In genomic region chr11:67615455-67616430, GRCh38 we compare ENCODE assay signal across 8 cellular contexts. TPM values are rescaled to one million over a fixed set of nuclear protein-coding genes. Genes with fewer than 3 reads are reported as not detected.
A peak's percentile ranks its signal among the peaks of the same experiment; 100 is the strongest.
DNase-seq lines count a peak whose midpoint lies in the region; ATAC-seq, FAIRE-seq and TF ChIP-seq lines count a peak whose summit lies in the region.

No MANE protein-coding gene starts in this region.

- H2BK120ac ChIP-seq in H1 (replicated peaks; ENCODE audit: low read depth, low read length) = no peak overlapping the region

- H3K18ac ChIP-seq in H1 (ENCODE audit: extremely low read depth, low read length) = 0 out of 2 replicates have a peak overlapping the region, but pooled peaks have one; percentile 90

- intact Hi-C loops in ascending aorta (cut with DNase I) = no loop called here

- H3K79me2 ChIP-seq in DND-41 (ENCODE audit: insufficient read depth, low read length) (peaks cover 9% of the 10 kb centered on the region), H1 (ENCODE audit: control insufficient read depth in 1 of 2, insufficient read depth in 2 of 2, low read length in 2 of 2) (peaks cover 0 to 3% of the 10 kb centered on the region in 2 experiments; a peak in 1 of 4 replicates), osteoblast (ENCODE audit: insufficient read depth, low read length) (no peaks in the 10 kb centered on the region)

- H3K4me1 ChIP-seq in DND-41 (ENCODE audit: insufficient read depth, low read length) = peaks cover 48% of the 10 kb centered on the region
- peaks cover 13 to 36% (median 31%) of the 10 kb centered on the region in 4 experiments for H3K4me1 ChIP-seq in H1 (replicated peaks in 1 of 4; ENCODE audit: control insufficient read depth in 3 of 4, insufficient read depth in 4 of 4, low read length in 3 of 4)
- peaks cover 7% of the 10 kb centered on the region for H3K4me1 ChIP-seq in osteoblast (ENCODE audit: insufficient read depth, low read length)
- H3K4me1 ChIP-seq in ascending aorta = peaks cover 0 to 6% of the 10 kb centered on the region in 2 donors

- H2BK5ac ChIP-seq in H1 (ENCODE audit: low read depth, low read length) = peak overlapping the region; percentile 63; the same call in 1 of the 2 replicates

- peak; percentile 69 for DNase-seq in DND-41
- peak in 1 of 2 experiments; percentile 93 for DNase-seq in H1 (ENCODE audit: low read depth in 1 of 2, low spot score in 2 of 2)
- peak; percentile 87 for DNase-seq in osteoblast (ENCODE audit: insufficient read length, low spot score, missing footprints)
- DNase-seq in central memory CD4-positive, alpha-beta T cell = no peak
- no peak for DNase-seq in ascending aorta (ENCODE audit: low spot score in 2 of 2)
- no peak for DNase-seq in NCI-H2227 treated with DMSO at 0.1 percent for 48 hours (lab: John Stamatoyannopoulos, UW)

- CTCF ChIA-PET in H1 (lab: Charles Lee; ENCODE audit: partially characterized antibody) = interaction anchor here (0.6 to 7.3 kb wide), 17 partner anchors 8 to 266 kb away, joined by 3 to 117 read pairs (median 4); partner anchors contain the start of genes GSTP1 and NUDT8

- H2AFZ ChIP-seq in DND-41 (ENCODE audit: low read depth, low read length) = no peak overlapping the region
- H2AFZ ChIP-seq in H1 (ENCODE audit: low read length) = no peak overlapping the region
- no peak overlapping the region for H2AFZ ChIP-seq in osteoblast (ENCODE audit: low read length)

- POLR2A ChIA-PET in H1 (lab: Charles Lee; ENCODE audit: partially characterized antibody) = interaction anchor here (0.7 to 10.7 kb wide), 7 partner anchors 10 to 42 kb away, joined by 3 to 194 read pairs (median 4); partner anchors contain the start of genes GSTP1, NUDT8 and TBX10

- no peak overlapping the region for H3K9ac ChIP-seq in DND-41 (ENCODE audit: low read depth, low read length)
- no peak overlapping the region for H3K9ac ChIP-seq in H1 (replicated peaks in 1 of 4; ENCODE audit: extremely low read depth in 1 of 4, low read depth in 3 of 4, low read length in 3 of 4)

- H4K5ac ChIP-seq in H1 (ENCODE audit: insufficient read length, low read depth, low read length) = peak overlapping the region; percentile 6

- H3K27me3 ChIP-seq in DND-41 (ENCODE audit: insufficient read depth, low read length, poor library complexity) (no peaks in the 10 kb centered on the region), H1 (replicated peaks in 1 of 4; ENCODE audit: control insufficient read depth in 3 of 4, extremely low read depth in 1 of 4, insufficient read depth in 3 of 4, low read length in 3 of 4) (peaks cover 0 to 10% (median 5%) of the 10 kb centered on the region in 4 experiments; a peak in 6 of 7 replicates), osteoblast (ENCODE audit: insufficient read depth, low read length) (peaks cover 29% of the 10 kb centered on the region), ascending aorta (no peaks in the 10 kb centered on the region)

- H4K20me1 ChIP-seq in DND-41 (ENCODE audit: insufficient read depth, low read length) (peaks cover 4% of the 10 kb centered on the region; the same call in 1 of the 2 replicates), H1 (replicated peaks in 1 of 2; ENCODE audit: control insufficient read depth in 1 of 2, insufficient read depth in 2 of 2, low read length in 2 of 2) (peaks cover 0 to 4% of the 10 kb centered on the region in 2 experiments), osteoblast (ENCODE audit: insufficient read depth, low read length) (no peaks in the 10 kb centered on the region)

- peak overlapping the region; percentile 92 for H3K4ac ChIP-seq in H1 (replicated peaks; ENCODE audit: insufficient read length, low read depth, low read length)

- H3K4me3 ChIP-seq in DND-41 (ENCODE audit: low read depth in 1 of 2, low read length in 2 of 2) = no peak overlapping the region
- H3K4me3 ChIP-seq in H1 (ENCODE audit: extremely low read depth in 1 of 4, insufficient read depth in 2 of 4, low read depth in 3 of 4, low read length in 4 of 4) = 0 out of 8 replicates have a peak overlapping the region, but pooled peaks of 1 of the 4 experiments have one; percentile 20
- H3K4me3 ChIP-seq in osteoblast (ENCODE audit: insufficient read depth, low read length) = no peak overlapping the region
- H3K4me3 ChIP-seq in ascending aorta = no peak overlapping the region

- peaks cover 4% of the 10 kb centered on the region; the same call in 1 of the 2 replicates for H3K23me2 ChIP-seq in H1 (ENCODE audit: low read depth, low read length)

- no peak for TF ChIP-seq EP300 in H1 (IDR thresholded peaks at IDR 0.05; ENCODE audit: borderline replicate concordance in 1 of 2, low read depth in 2 of 2, low read length in 2 of 2)

- H3K4me2 ChIP-seq in DND-41 (ENCODE audit: insufficient read depth, low read length) (no peak overlapping the region), H1 (ENCODE audit: insufficient read depth in 1 of 2, low read depth in 2 of 2, low read length in 2 of 2) (peak overlapping the region; percentile 41 to 47; a peak in 3 of 4 replicates), osteoblast (ENCODE audit: insufficient read depth, low read length) (no peak overlapping the region)

- peak overlapping the region; percentile 86 for H4K91ac ChIP-seq in H1 (replicated peaks; ENCODE audit: insufficient read length, low read length)

- peak overlapping the region; percentile 61; the same call in 1 of the 2 replicates for H2AK5ac ChIP-seq in H1 (ENCODE audit: low read depth, low read length)

- FAIRE-seq in H1 (lab: Jason Lieb, UNC) = no peak

- H3K9me3 ChIP-seq in DND-41 (ENCODE audit: insufficient read depth, low read length, severe bottlenecking) (no peaks in the 10 kb centered on the region), KOPT-K1 (ENCODE audit: insufficient read depth, low read length, poor library complexity, severe bottlenecking) (no peaks in the 10 kb centered on the region), H1 (ENCODE audit: insufficient read depth in 2 of 2, low read depth in 1 of 2, low read length in 1 of 2) (no peaks in the 10 kb centered on the region; a peak in 1 of 4 replicates), osteoblast (ENCODE audit: low read depth, low read length) (no peaks in the 10 kb centered on the region), ascending aorta (no peaks in the 10 kb centered on the region)

- H2BK20ac ChIP-seq in H1 (ENCODE audit: low read length) = peak overlapping the region; percentile 80

- peak; percentile 59 for ATAC-seq in DND-41 (ENCODE audit: insufficient read depth, low read depth)

- H3K36me3 ChIP-seq in DND-41 (ENCODE audit: insufficient read depth, low read length) (peaks cover 30% of the 10 kb centered on the region), KOPT-K1 (ENCODE audit: insufficient read depth, low read length) (peaks cover 28% of the 10 kb centered on the region), H1 (ENCODE audit: control insufficient read depth in 2 of 4, insufficient read depth in 4 of 4, low read length in 3 of 4) (peaks cover under 1 to 9% (median 6%) of the 10 kb centered on the region in 4 experiments; a peak in 5 of 8 replicates), osteoblast (ENCODE audit: insufficient read depth, low read length) (peaks cover 2% of the 10 kb centered on the region), ascending aorta (peaks cover 19 to 23% of the 10 kb centered on the region in 2 donors)

- no peaks in the 10 kb centered on the region for H3K79me1 ChIP-seq in H1 (ENCODE audit: low read depth, low read length)

- no peak overlapping the region for H3K14ac ChIP-seq in H1 (ENCODE audit: insufficient read length)

- H4K8ac ChIP-seq in H1 (ENCODE audit: extremely low read depth, insufficient read depth, low read length) = no peak overlapping the region

- H3K27ac ChIP-seq in DND-41 (ENCODE audit: low read length) (peak overlapping the region; percentile 79), KOPT-K1 (ENCODE audit: low read depth, low read length, poor library complexity, severe bottlenecking) (peak overlapping the region; percentile 87), VCaP (no peak overlapping the region), H1 (ENCODE audit: low read depth, low read length) (no peak overlapping the region), osteoblast (ENCODE audit: low read depth, low read length) (no peak overlapping the region), ascending aorta (no peak overlapping the region)

- peak overlapping the region; percentile 96; the same call in 1 of the 2 replicates for H2BK12ac ChIP-seq in H1 (ENCODE audit: low read depth, low read length)

- 52% methylated on average over 32 of the region's 37 CpGs; no CpG with 5 or more reads in 1 of the 2 experiments for WGBS in H1 (ENCODE audit: extremely low coverage in 1 of 2, insufficient coverage in 1 of 2, insufficient read length in 1 of 2, insufficient replicate concordance in 2 of 2, low coverage in 1 of 2, low lambda C conversion rate in 2 of 2, missing lambda C conversion rate in 1 of 2), 2 experiments

- peak overlapping the region; percentile 90 for H2BK15ac ChIP-seq in H1 (ENCODE audit: low read length)

- no peak for TF ChIP-seq POLR2A in H1 (IDR thresholded peaks at IDR 0.05; ENCODE audit: control extremely low read depth in 1 of 2, low read depth in 2 of 2, low read length in 2 of 2)

- peak; percentile 31 to 61 for TF ChIP-seq RAD21 in H1 (IDR thresholded peaks at IDR 0.05 in 1 of 2, conservative IDR thresholded peaks at IDR 0.05 in 1 of 2; ENCODE audit: low read depth in 2 of 2, low read length in 2 of 2)

- TF ChIP-seq CTCF in DND-41 (IDR thresholded peaks at IDR 0.05; ENCODE audit: borderline replicate concordance, extremely low read depth, low read length, poor library complexity, severe bottlenecking) (peak; percentile 78), VCaP (conservative IDR thresholded peaks at IDR 0.05) (peak; percentile 96), H1 (IDR thresholded peaks at IDR 0.05; ENCODE audit: control extremely low read depth in 1 of 3, insufficient read depth in 1 of 3, low read depth in 1 of 3, low read length in 3 of 3) (peak in 2 of 3 experiments; percentile 83 to 92; a peak in 3 of 4 replicates), osteoblast (IDR thresholded peaks at IDR 0.05; ENCODE audit: extremely low read depth, low read depth, low read length) (peak; percentile 61), ascending aorta (IDR thresholded peaks at IDR 0.05) (no peak)

- H3K56ac ChIP-seq in H1 (replicated peaks; ENCODE audit: insufficient read length, low read depth, low read length) = no peak overlapping the region

- no peak overlapping the region for H3K23ac ChIP-seq in H1 (ENCODE audit: insufficient read length)

RNA-seq across cellular contexts. Expression of gene NDUFV1, which starts 9.0 kb away (rescaled TPM):
- 131 TPM in 2 replicates for total RNA-seq in H1 (2021; fragmentation: NEBNext Ultra II Directional; extraction: Animal tissue kit (Norgen Biotek cat#: 25700))
- polyA plus RNA-seq in H1 (2011; rRNA removed) = 125 and 192 TPM in 2 replicates
- polyA plus RNA-seq in H1 (2011; cell fraction: cytosol; rRNA removed) = 152 TPM
- polyA plus RNA-seq in H1 (2011; cell fraction: nucleus; rRNA removed) = 304 TPM
- 89.8 to 192 TPM (median 174 TPM) in 4 replicates for polyA plus RNA-seq in H1 (2012, experiment 1 of 2)
- 101 TPM for polyA plus RNA-seq in H1 (2012, experiment 2 of 2)
- polyA plus RNA-seq in H1 (2013, experiment 1 of 2) = 72.0 TPM
- 62.7 TPM for polyA plus RNA-seq in H1 (2013, experiment 2 of 2)
- polyA minus RNA-seq in H1 (2011; rRNA and poly(A)+ RNA removed) = 60.2 and 75.0 TPM in 2 replicates
- 98.5 TPM for polyA minus RNA-seq in H1 (2011; cell fraction: cytosol; rRNA and poly(A)+ RNA removed)
- 80.7 TPM for polyA minus RNA-seq in H1 (2011; cell fraction: nucleus; rRNA and poly(A)+ RNA removed)
- 146 and 158 TPM in 2 replicates for total RNA-seq in osteoblast
- 128 TPM for total RNA-seq in ascending aorta

RNA-seq across cellular contexts. Expression of gene NUDT8, which starts 14.0 kb away (rescaled TPM):
- total RNA-seq in H1 (2021; fragmentation: NEBNext Ultra II Directional; extraction: Animal tissue kit (Norgen Biotek cat#: 25700)) = 8.3 and 8.9 TPM in 2 replicates
- polyA plus RNA-seq in H1 (2011; rRNA removed) = 7.2 and 11.0 TPM in 2 replicates
- 6.0 TPM for polyA plus RNA-seq in H1 (2011; cell fraction: cytosol; rRNA removed)
- polyA plus RNA-seq in H1 (2011; cell fraction: nucleus; rRNA removed) = 11.8 TPM
- polyA plus RNA-seq in H1 (2012, experiment 1 of 2) = 4.1 to 12.0 TPM (median 10.6 TPM) in 4 replicates
- polyA plus RNA-seq in H1 (2012, experiment 2 of 2) = 8.1 TPM
- 4.7 TPM for polyA plus RNA-seq in H1 (2013, experiment 1 of 2)
- polyA plus RNA-seq in H1 (2013, experiment 2 of 2) = 4.5 TPM
- 1.5 and 1.6 TPM in 2 replicates for polyA minus RNA-seq in H1 (2011; rRNA and poly(A)+ RNA removed)
- polyA minus RNA-seq in H1 (2011; cell fraction: cytosol; rRNA and poly(A)+ RNA removed) = 2.3 TPM
- 6.0 TPM for polyA minus RNA-seq in H1 (2011; cell fraction: nucleus; rRNA and poly(A)+ RNA removed)
- total RNA-seq in osteoblast (4.7 and 5.3 TPM in 2 replicates), ascending aorta (23.4 TPM)

RNA-seq across cellular contexts. Expression of gene TBX10, which starts 23.8 kb away (rescaled TPM):
- not detected in 2 replicates for total RNA-seq in H1 (2021; fragmentation: NEBNext Ultra II Directional; extraction: Animal tissue kit (Norgen Biotek cat#: 25700))
- polyA plus RNA-seq in H1 (2011; rRNA removed) = 0.09 and 0.17 TPM in 2 replicates
- polyA plus RNA-seq in H1 (2011; cell fraction: cytosol; rRNA removed) = not detected
- polyA plus RNA-seq in H1 (2011; cell fraction: nucleus; rRNA removed) = not detected
- polyA plus RNA-seq in H1 (2012, experiment 1 of 2) = 0.34 to 0.86 TPM (median 0.56 TPM) in 4 replicates
- 0.25 TPM for polyA plus RNA-seq in H1 (2012, experiment 2 of 2)
- 0.10 TPM for polyA plus RNA-seq in H1 (2013, experiment 1 of 2)
- 0.07 TPM for polyA plus RNA-seq in H1 (2013, experiment 2 of 2)
- polyA minus RNA-seq in H1 (2011; rRNA and poly(A)+ RNA removed) = 0.16 TPM in 1 of 2 replicates, not detected in the other
- polyA minus RNA-seq in H1 (2011; cell fraction: cytosol; rRNA and poly(A)+ RNA removed) = not detected
- polyA minus RNA-seq in H1 (2011; cell fraction: nucleus; rRNA and poly(A)+ RNA removed) = not detected
- total RNA-seq in osteoblast (not detected in 2 replicates), ascending aorta (not detected)

RNA-seq across cellular contexts. Expression of gene GSTP1, which starts 32.1 kb away (rescaled TPM):
- 1,454 and 1,516 TPM in 2 replicates for total RNA-seq in H1 (2021; fragmentation: NEBNext Ultra II Directional; extraction: Animal tissue kit (Norgen Biotek cat#: 25700))
- polyA plus RNA-seq in H1 (2011; rRNA removed) = 3,329 and 3,697 TPM in 2 replicates
- polyA plus RNA-seq in H1 (2011; cell fraction: cytosol; rRNA removed) = 2,378 TPM
- 2,569 TPM for polyA plus RNA-seq in H1 (2011; cell fraction: nucleus; rRNA removed)
- 1,993 to 2,737 TPM (median 2,451 TPM) in 4 replicates for polyA plus RNA-seq in H1 (2012, experiment 1 of 2)
- polyA plus RNA-seq in H1 (2012, experiment 2 of 2) = 3,069 TPM
- polyA plus RNA-seq in H1 (2013, experiment 1 of 2) = 1,370 TPM
- polyA plus RNA-seq in H1 (2013, experiment 2 of 2) = 1,386 TPM
- polyA minus RNA-seq in H1 (2011; rRNA and poly(A)+ RNA removed) = 842 and 1,024 TPM in 2 replicates
- polyA minus RNA-seq in H1 (2011; cell fraction: cytosol; rRNA and poly(A)+ RNA removed) = 714 TPM
- 749 TPM for polyA minus RNA-seq in H1 (2011; cell fraction: nucleus; rRNA and poly(A)+ RNA removed)
- total RNA-seq in osteoblast (361 and 465 TPM in 2 replicates), ascending aorta (1,335 TPM)

RNA-seq across cellular contexts. Expression of gene ACY3, which starts 34.8 kb away (rescaled TPM):
- not detected in 2 replicates for total RNA-seq in H1 (2021; fragmentation: NEBNext Ultra II Directional; extraction: Animal tissue kit (Norgen Biotek cat#: 25700))
- polyA plus RNA-seq in H1 (2011; rRNA removed) = 0.08 and 0.24 TPM in 2 replicates
- 0.09 TPM for polyA plus RNA-seq in H1 (2011; cell fraction: cytosol; rRNA removed)
- polyA plus RNA-seq in H1 (2011; cell fraction: nucleus; rRNA removed) = 0.14 TPM
- polyA plus RNA-seq in H1 (2012, experiment 1 of 2) = 0.20 TPM in 1 of 4 replicates, not detected in the others
- not detected for polyA plus RNA-seq in H1 (2012, experiment 2 of 2)
- polyA plus RNA-seq in H1 (2013, experiment 1 of 2) = 0.06 TPM
- polyA plus RNA-seq in H1 (2013, experiment 2 of 2) = not detected
- polyA minus RNA-seq in H1 (2011; rRNA and poly(A)+ RNA removed) = not detected in 2 replicates
- polyA minus RNA-seq in H1 (2011; cell fraction: cytosol; rRNA and poly(A)+ RNA removed) = not detected
- polyA minus RNA-seq in H1 (2011; cell fraction: nucleus; rRNA and poly(A)+ RNA removed) = not detected
- under 0.01 and 0.29 TPM in 2 replicates for total RNA-seq in osteoblast
- not detected for total RNA-seq in ascending aorta

Comparison
In these comparisons a context has a peak if more than half of its experiments do, and no peak if none do; other contexts are left out.
1. DNase-seq: peak in DND-41 (single experiment) and osteoblast (single experiment); none in central memory CD4-positive, alpha-beta T cell (single experiment), ascending aorta (0 of 2) and NCI-H2227 treated with DMSO at 0.1 percent for 48 hours (single experiment).
2. H3K27ac ChIP-seq: peak in DND-41 (single experiment) and KOPT-K1 (single experiment); none in VCaP (single experiment), H1 (single experiment), osteoblast (single experiment) and ascending aorta (0 of 2).
3. H3K4me2 ChIP-seq: peak in H1 (2 of 2); none in DND-41 (single experiment) and osteoblast (single experiment).
4. CTCF ChIP-seq: peak in DND-41 (single experiment), VCaP (single experiment), H1 (2 of 3) and osteoblast (single experiment); none in ascending aorta (0 of 3).